In genomic region chr19:50981587-50982146, GRCh38 we compare ENCODE assay signal across 29 cellular contexts. TPM values are rescaled to one million over a fixed set of nuclear protein-coding genes. Genes with fewer than 3 reads are reported as not detected.
"Had no signal": no experiment of that assay in that cellular context is flagged by ENCODE, and none has a peak within 500 bp of the region (broad histone marks: within the 10 kb centered on the region; RNA-seq: fewer than 3 reads in every experiment).

No MANE protein-coding gene starts in this region.

- H3K4me3 ChIP-seq: gastroesophageal sphincter, ovary, suprapubic skin, tibial nerve, uterus had no signal

- H3K27ac ChIP-seq: brain microvascular endothelial cell, esophagus squamous epithelium, gastroesophageal sphincter, ovary, suprapubic skin, tibial nerve, uterus had no signal

- ATAC-seq: activated CD8-positive, alpha-beta T cell treated with anti-CD3 and anti-CD28 coated beads, Interleukin-2, amount 10 ng/mL, durations not matched to agents 7 days and 5 days; gastroesophageal sphincter; left ventricle myocardium superior; right cardiac atrium had no signal

- H3K27me3 ChIP-seq: brain microvascular endothelial cell, ovary, tibial nerve had no signal

- DNase-seq: activated CD4-positive, alpha-beta T cell treated with anti-CD3 and anti-CD28 coated beads for 1 hour; activated CD4-positive, alpha-beta T cell treated with anti-CD3 and anti-CD28 coated beads, Interleukin-2, amount 50 U/mL, for 1 hour; activated CD8-positive, alpha-beta T cell treated with anti-CD3 and anti-CD28 coated beads, Interleukin-2, amount 10 ng/mL, durations not matched to agents 7 days and 5 days; activated gamma-delta T cell; aorta; brain microvascular endothelial cell; caudate nucleus; dermis blood vessel endothelial cell; effector CD8-positive, alpha-beta T cell; esophagus squamous epithelium; head of caudate nucleus; hypothalamus; left ventricle myocardium superior; mammary epithelial cell; ovary; right cardiac atrium; stimulated activated CD4-positive, alpha-beta T cell treated with anti-CD3 and anti-CD28 coated beads, Interleukin-1b, Interleukin-23, amount 100 ng/mL, for 48 hours; stimulated activated naive CD8-positive, alpha-beta T cell treated with anti-CD3 and anti-CD28 coated beads, Interleukin-15, amount 100 ng/mL, for 72 hours; T-helper 1 cell; uterus had no signal

- H3K9me3 ChIP-seq: esophagus squamous epithelium, ovary, suprapubic skin, uterus had no signal

- FAIRE-seq: TTC549 had no signal

- H3K4me1 ChIP-seq: gastroesophageal sphincter, tibial nerve, uterus had no signal

- H3K36me3 ChIP-seq: brain microvascular endothelial cell, esophagus squamous epithelium, gastroesophageal sphincter, ovary, suprapubic skin, tibial nerve, uterus had no signal

RNA-seq across cellular contexts. Expression of gene KLK7, which starts 2.0 kb away (rescaled TPM):
- total RNA-seq: activated CD8-positive, alpha-beta T cell treated with anti-CD3 and anti-CD28 coated beads, Interleukin-2, amount 10 ng/mL, durations not matched to agents 7 days and 5 days; activated T-helper 1 cell treated with anti-CD3 and anti-CD28 coated beads, Interleukin-12 subunit alpha, Interleukin-12 subunit beta, Interleukin-2, Interleukin-4 antibody, amounts not matched to agents 30 ng/mL and 10 ng/mL and 1 ng/mL, durations not matched to agents 14 hours and 24 hours and 36 hours; aorta; left ventricle myocardium superior; mononuclear cell; myocyte; neural crest cell; pulmonary artery endothelial cell; right cardiac atrium had no signal
- polyA plus RNA-seq: aorta, right cardiac atrium had no signal

RNA-seq across cellular contexts. Expression of gene KLK6, which starts 12.3 kb away (rescaled TPM):
- total RNA-seq: activated CD8-positive, alpha-beta T cell treated with anti-CD3 and anti-CD28 coated beads, Interleukin-2, amount 10 ng/mL, durations not matched to agents 7 days and 5 days; activated T-helper 1 cell treated with anti-CD3 and anti-CD28 coated beads, Interleukin-12 subunit alpha, Interleukin-12 subunit beta, Interleukin-2, Interleukin-4 antibody, amounts not matched to agents 30 ng/mL and 10 ng/mL and 1 ng/mL, durations not matched to agents 14 hours and 24 hours and 36 hours; aorta; dermis blood vessel endothelial cell; left ventricle myocardium superior; mononuclear cell; myocyte; pulmonary artery endothelial cell; right cardiac atrium had no signal
- polyA plus RNA-seq: right cardiac atrium had no signal

RNA-seq across cellular contexts. Expression of gene KLK8, which starts 19.7 kb away (rescaled TPM):
- total RNA-seq: activated CD8-positive, alpha-beta T cell treated with anti-CD3 and anti-CD28 coated beads, Interleukin-2, amount 10 ng/mL, durations not matched to agents 7 days and 5 days; activated T-helper 1 cell treated with anti-CD3 and anti-CD28 coated beads, Interleukin-12 subunit alpha, Interleukin-12 subunit beta, Interleukin-2, Interleukin-4 antibody, amounts not matched to agents 30 ng/mL and 10 ng/mL and 1 ng/mL, durations not matched to agents 14 hours and 24 hours and 36 hours; aorta; dermis blood vessel endothelial cell; left ventricle myocardium superior; mononuclear cell; myocyte; neural crest cell; pulmonary artery endothelial cell; right cardiac atrium had no signal
- polyA plus RNA-seq: aorta had no signal

RNA-seq across cellular contexts. Expression of gene KLK5, which starts 28.8 kb away (rescaled TPM):
- total RNA-seq: activated CD8-positive, alpha-beta T cell treated with anti-CD3 and anti-CD28 coated beads, Interleukin-2, amount 10 ng/mL, durations not matched to agents 7 days and 5 days; activated T-helper 1 cell treated with anti-CD3 and anti-CD28 coated beads, Interleukin-12 subunit alpha, Interleukin-12 subunit beta, Interleukin-2, Interleukin-4 antibody, amounts not matched to agents 30 ng/mL and 10 ng/mL and 1 ng/mL, durations not matched to agents 14 hours and 24 hours and 36 hours; aorta; dermis blood vessel endothelial cell; left ventricle myocardium superior; mononuclear cell; myocyte; neural crest cell; pulmonary artery endothelial cell; right cardiac atrium; tibial nerve had no signal
- polyA plus RNA-seq: aorta, ovary, right cardiac atrium had no signal

RNA-seq across cellular contexts. Expression of gene KLK10, which starts 37.8 kb away (rescaled TPM):
- total RNA-seq: activated CD8-positive, alpha-beta T cell treated with anti-CD3 and anti-CD28 coated beads, Interleukin-2, amount 10 ng/mL, durations not matched to agents 7 days and 5 days; activated T-helper 1 cell treated with anti-CD3 and anti-CD28 coated beads, Interleukin-12 subunit alpha, Interleukin-12 subunit beta, Interleukin-2, Interleukin-4 antibody, amounts not matched to agents 30 ng/mL and 10 ng/mL and 1 ng/mL, durations not matched to agents 14 hours and 24 hours and 36 hours; aorta; mononuclear cell; myocyte; neural crest cell; pulmonary artery endothelial cell had no signal
